ENCODE assay signal across 8 cellular contexts in the genomic region with DNA sequence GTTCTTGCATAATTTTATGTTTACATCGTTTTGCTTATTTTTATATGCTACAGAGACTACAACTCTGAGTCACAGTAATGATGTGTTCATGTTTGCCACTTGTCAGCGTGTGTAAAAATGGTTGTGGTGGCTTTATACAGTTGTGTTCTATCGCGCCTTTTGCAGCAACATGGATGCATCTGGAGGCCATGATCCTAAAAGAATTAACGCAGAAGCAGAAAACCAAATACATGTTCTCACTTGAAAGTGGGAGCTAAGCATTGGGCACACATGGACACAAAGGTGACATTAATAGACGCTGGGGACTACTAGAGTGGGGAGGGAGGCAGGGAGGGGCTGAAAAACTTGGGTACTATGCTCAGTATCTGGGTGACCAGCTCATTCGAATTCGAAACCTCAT. TPM values are rescaled to one million over a fixed set of nuclear protein-coding genes. Genes with fewer than 3 reads are reported as not detected.
DNase-seq lines count a peak whose midpoint lies in the region; ATAC-seq, FAIRE-seq and TF ChIP-seq lines count a peak whose summit lies in the region.

No MANE protein-coding gene starts in this region.

- ATAC-seq in K562: 0 out of 3 replicates have a peak, but pooled peaks have one; percentile 12
- no peak for ATAC-seq in HG03571 (IDR thresholded peaks at IDR 0.05; ENCODE audit: unreplicated experiment)
- ATAC-seq in HG03175 (IDR thresholded peaks at IDR 0.05; ENCODE audit: unreplicated experiment): no peak

- DNase-seq in CD8-positive, alpha-beta memory T cell: no peak
- DNase-seq in NCI-H2227 treated with DMSO at 0.1 percent for 48 hours (lab: John Stamatoyannopoulos, UW) (peak; percentile 62), K562 (ENCODE audit: extremely low read depth in 1 of 4, low spot score in 3 of 4) (peak in 1 of 4 experiments; percentile 21), midbrain (lab: John Stamatoyannopoulos, UW) (peak; percentile 56), DMS153 treated with DMSO at 0.1 percent for 48 hours (lab: John Stamatoyannopoulos, UW; ENCODE audit: unreplicated experiment) (no peak)
- no peak for DNase-seq in NK-92 treated with Interleukin-12 subunit alpha and Interleukin-12 subunit beta, amount 100 ng/mL, for 24 hours (lab: John Stamatoyannopoulos, UW)

- TF ChIP-seq RAD21 in K562 (CRISPR knock-in tag; conservative IDR thresholded peaks at IDR 0.05 in 1 of 2, IDR thresholded peaks at IDR 0.05 in 1 of 2): no peak

- POLR2A ChIA-PET in CD8-positive, alpha-beta memory T cell (lab: Charles Lee): interaction anchor here (0.6 to 2.7 kb wide), 8 partner anchors 9 to 1546 kb away, joined by 3 to 53 read pairs (median 4); partner anchors contain the start of genes CFAP61, CRNKL1, DTD1 and DZANK1
- POLR2A ChIA-PET in K562 (lab: Yijun Ruan, JAX): interaction anchor here (0.7 to 1.9 kb wide), 5 partner anchors 9 to 372 kb away, joined by 3 to 8 read pairs (median 6); partner anchors contain the start of genes DZANK1, POLR3F and RBBP9

- peak overlapping the region; percentile 68 for H3K4me3 ChIP-seq in CD8-positive, alpha-beta memory T cell (ENCODE audit: low read length)
- peak overlapping the region; percentile 79 for H3K4me3 ChIP-seq in K562

- no peaks in the 10 kb centered on the region for H3K9me3 ChIP-seq in CD8-positive, alpha-beta memory T cell (ENCODE audit: low read length)
- H3K9me3 ChIP-seq in K562 (replicated peaks; ENCODE audit: control insufficient read depth, insufficient read depth, low read depth, low read length): no peaks in the 10 kb centered on the region

- BruUV-seq in K562 (replicated peaks; lab: Mats Ljungman, UMichigan): no TSS peak

- H3K4me3 Mint-ChIP-seq in CD8-positive, alpha-beta memory T cell: peak overlapping the region; percentile 96 to 100 (median 99)

- peaks cover 31 to 52% (median 51%) of the 10 kb centered on the region in 3 donors for H3K4me1 Mint-ChIP-seq in CD8-positive, alpha-beta memory T cell

- H3K27ac Mint-ChIP-seq in CD8-positive, alpha-beta memory T cell: peak overlapping the region; percentile 98 to 100 (median 100)

- WGBS in K562 (ENCODE audit: insufficient coverage, low coverage, missing lambda C conversion rate): 35% methylated on average over 7 of the region's 8 CpGs

- H3K9me3 Mint-ChIP-seq in CD8-positive, alpha-beta memory T cell: peaks cover 0 to 2% (median 0%) of the 10 kb centered on the region in 5 donors

- no peak for TF ChIP-seq CTCF in K562 (IDR thresholded peaks at IDR 0.05 in 2 of 3, conservative IDR thresholded peaks at IDR 0.05 in 1 of 3; ENCODE audit: insufficient read depth in 2 of 3, low read depth in 1 of 3, low read length in 3 of 3)

- H2AFZ ChIP-seq in K562 (ENCODE audit: low read depth, low read length): peak overlapping the region; percentile 97

- FAIRE-seq in K562 (lab: Jason Lieb, UNC): peak; percentile 32

- TF ChIP-seq POLR2A in K562 (conservative IDR thresholded peaks at IDR 0.05): no peak

- H3K4me2 ChIP-seq in K562 (ENCODE audit: insufficient read depth, low read length): peak overlapping the region; percentile 86

- intact Hi-C loops in K562 (cut with micrococcal nuclease): no loop called here

- no peak for TF ChIP-seq EP300 in K562 (IDR thresholded peaks at IDR 0.05; ENCODE audit: low read length)

- no peaks in the 10 kb centered on the region for H3K9me1 ChIP-seq in K562 (ENCODE audit: control insufficient read depth, insufficient read depth, low read length)

- no peaks in the 10 kb centered on the region for H4K20me1 ChIP-seq in K562 (replicated peaks; ENCODE audit: control insufficient read depth, insufficient read depth, low read length)

- H3K27me3 ChIP-seq in CD8-positive, alpha-beta memory T cell (ENCODE audit: insufficient read depth, low read length, poor library complexity, severe bottlenecking): no peaks in the 10 kb centered on the region
- H3K27me3 ChIP-seq in K562 (ENCODE audit: control insufficient read depth in 2 of 2, insufficient read depth in 2 of 2, low read length in 2 of 2): no peaks in the 10 kb centered on the region

- H3K4me1 ChIP-seq in CD8-positive, alpha-beta memory T cell (ENCODE audit: insufficient read depth, low read length): peaks cover 19% of the 10 kb centered on the region
- H3K4me1 ChIP-seq in K562 (replicated peaks in 1 of 2; ENCODE audit: control insufficient read depth in 2 of 2, insufficient read depth in 2 of 2, low read length in 2 of 2): peaks cover 0 to 6% of the 10 kb centered on the region in 2 experiments; a peak in 2 of 5 replicates

- peaks cover 14 to 37% (median 15%) of the 10 kb centered on the region in 3 donors for H3K36me3 Mint-ChIP-seq in CD8-positive, alpha-beta memory T cell

- H3K36me3 ChIP-seq in CD8-positive, alpha-beta memory T cell (ENCODE audit: insufficient read depth, low read length): no peaks in the 10 kb centered on the region
- peaks cover 18% of the 10 kb centered on the region for H3K36me3 ChIP-seq in K562 (ENCODE audit: control insufficient read depth, insufficient read depth, low read length)

- peaks cover 8% of the 10 kb centered on the region in 2 donors for H3K27me3 Mint-ChIP-seq in CD8-positive, alpha-beta memory T cell

- H3K9ac ChIP-seq in K562 (ENCODE audit: insufficient read depth in 1 of 2, low read depth in 2 of 2, low read length in 2 of 2): peak overlapping the region in 1 of 2 experiments; percentile 84; a peak in 3 of 4 replicates

- H3K79me2 ChIP-seq in K562 (ENCODE audit: control insufficient read depth, insufficient read depth, low read length): peaks cover 17% of the 10 kb centered on the region

- H3K27ac ChIP-seq in CD8-positive, alpha-beta memory T cell (ENCODE audit: low read depth, low read length): peak overlapping the region; percentile 99
- peak overlapping the region; percentile 96 for H3K27ac ChIP-seq in K562 (ENCODE audit: extremely low read depth, low read depth, low read length)

- in situ Hi-C loops in K562 (cut with MboI): no loop called here

- CTCF ChIA-PET in CD8-positive, alpha-beta memory T cell (lab: Charles Lee): interaction anchor here (1.0 to 3.1 kb wide), 7 partner anchors 10 to 82 kb away, joined by 3 to 30 read pairs (median 4); partner anchors contain the start of genes RBBP9 and SMIM26
- CTCF ChIA-PET in K562 (lab: Yijun Ruan, JAX; ENCODE audit: low intra/inter-chr PET ratio): no interaction called here

RNA-seq across cellular contexts. Expression of gene SEC23B, which starts 1.0 kb away (rescaled TPM):
- 100 to 1,000 TPM; 103 to 105 TPM for total RNA-seq in CD8-positive, alpha-beta memory T cell
- 51.1 TPM for polyA plus RNA-seq in CD8-positive, alpha-beta memory T cell
- 54.0 and 57.7 TPM in 2 replicates for total RNA-seq in K562 (2011; cell fraction: chromatin; rRNA removed; ENCODE audit: low replicate concordance)
- 31.0 and 32.1 TPM in 2 replicates for total RNA-seq in K562 (2011; cell fraction: nucleolus; rRNA removed)
- 36.7 and 45.2 TPM in 2 replicates for total RNA-seq in K562 (2011; cell fraction: nucleoplasm; rRNA removed)
- 36.2 and 41.6 TPM in 2 replicates for total RNA-seq in K562 (2014; rRNA removed)
- 39.9 and 41.4 TPM in 2 replicates for total RNA-seq in K562 (2014; rRNA removed; fragmentation: Illumina TruSeq; extraction: Trizol)
- total RNA-seq in K562 (2015; rRNA removed; fragmentation: Illumina TruSeq; extraction: Trizol): 34.4 and 37.4 TPM in 2 replicates
- 38.4 and 39.5 TPM in 2 replicates for total RNA-seq in K562 (2021)
- 67.8 and 70.2 TPM in 2 replicates for polyA plus RNA-seq in K562 (2011; rRNA removed)
- polyA plus RNA-seq in K562 (2011; cell fraction: cytosol; rRNA removed): 49.3 and 61.5 TPM in 2 replicates
- 31.7 and 41.3 TPM in 2 replicates for polyA plus RNA-seq in K562 (2011; cell fraction: nucleus; rRNA removed)
- 56.1 and 65.7 TPM in 2 replicates for polyA plus RNA-seq in K562 (2012)
- polyA plus RNA-seq in K562 (2014; fragmentation: Illumina TruSeq; extraction: Trizol): 44.2 and 50.1 TPM in 2 replicates
- 10 to 100 TPM; 31.7 to 60.2 TPM for polyA plus RNA-seq in K562 (2014; fragmentation: Nextera tagmentation; extraction: Ambion mirVana)
- 38.5 and 40.4 TPM in 2 replicates for polyA plus RNA-seq in K562 (2014; rRNA removed)
- polyA minus RNA-seq in K562 (2011; rRNA and poly(A)+ RNA removed): 86.4 and 96.8 TPM in 2 replicates
- polyA minus RNA-seq in K562 (2011; cell fraction: cytosol; rRNA and poly(A)+ RNA removed): 30.2 and 34.9 TPM in 2 replicates
- 19.5 and 39.8 TPM in 2 replicates for polyA minus RNA-seq in K562 (2011; cell fraction: nucleus; rRNA and poly(A)+ RNA removed)

RNA-seq across cellular contexts. Expression of gene RBBP9, which starts 9.7 kb away (rescaled TPM):
- 10 to 100 TPM; 18.1 to 20.4 TPM for total RNA-seq in CD8-positive, alpha-beta memory T cell
- 7.9 TPM for polyA plus RNA-seq in CD8-positive, alpha-beta memory T cell
- total RNA-seq in K562 (2011; cell fraction: chromatin; rRNA removed; ENCODE audit: low replicate concordance): 0.93 and 3.1 TPM in 2 replicates
- total RNA-seq in K562 (2011; cell fraction: nucleolus; rRNA removed): 0.83 and 1.4 TPM in 2 replicates
- 2.3 and 3.9 TPM in 2 replicates for total RNA-seq in K562 (2011; cell fraction: nucleoplasm; rRNA removed)
- total RNA-seq in K562 (2014; rRNA removed) (1.5 and 1.7 TPM in 2 replicates), K562 (2014; rRNA removed; fragmentation: Illumina TruSeq; extraction: Trizol) (2.7 and 2.8 TPM in 2 replicates), K562 (2015; rRNA removed; fragmentation: Illumina TruSeq; extraction: Trizol) (2.3 and 2.8 TPM in 2 replicates), K562 (2021) (1.4 and 1.5 TPM in 2 replicates)
- polyA plus RNA-seq in K562 (2011; rRNA removed) (3.2 and 4.4 TPM in 2 replicates), K562 (2014; fragmentation: Illumina TruSeq; extraction: Trizol) (3.0 and 3.1 TPM in 2 replicates), K562 (2014; fragmentation: Nextera tagmentation; extraction: Ambion mirVana) (1 to 10 TPM in 1 of 2 experiments, under 1 TPM in 1; 0.94 to 2.5 TPM), K562 (2014; rRNA removed) (1.4 and 1.9 TPM in 2 replicates)
- 1.6 and 1.7 TPM in 2 replicates for polyA plus RNA-seq in K562 (2011; cell fraction: cytosol; rRNA removed)
- polyA plus RNA-seq in K562 (2011; cell fraction: nucleus; rRNA removed): 3.5 and 5.2 TPM in 2 replicates
- 1.0 and 1.1 TPM in 2 replicates for polyA plus RNA-seq in K562 (2012)
- 6.0 and 8.1 TPM in 2 replicates for polyA minus RNA-seq in K562 (2011; rRNA and poly(A)+ RNA removed)
- polyA minus RNA-seq in K562 (2011; cell fraction: cytosol; rRNA and poly(A)+ RNA removed): 1.5 and 3.1 TPM in 2 replicates
- polyA minus RNA-seq in K562 (2011; cell fraction: nucleus; rRNA and poly(A)+ RNA removed): 0.94 and 2.3 TPM in 2 replicates

RNA-seq across cellular contexts. Expression of gene POLR3F, which starts 39.6 kb away (rescaled TPM):
- total RNA-seq in CD8-positive, alpha-beta memory T cell: 10 to 100 TPM; 17.3 to 18.0 TPM
- 8.2 TPM for polyA plus RNA-seq in CD8-positive, alpha-beta memory T cell
- total RNA-seq in K562 (2011; cell fraction: chromatin; rRNA removed; ENCODE audit: low replicate concordance): 7.2 and 11.3 TPM in 2 replicates
- 6.2 and 6.6 TPM in 2 replicates for total RNA-seq in K562 (2011; cell fraction: nucleolus; rRNA removed)
- 10.9 and 12.1 TPM in 2 replicates for total RNA-seq in K562 (2011; cell fraction: nucleoplasm; rRNA removed)
- total RNA-seq in K562 (2014; rRNA removed) (15.0 and 18.1 TPM in 2 replicates), K562 (2014; rRNA removed; fragmentation: Illumina TruSeq; extraction: Trizol) (9.6 and 10.9 TPM in 2 replicates), K562 (2015; rRNA removed; fragmentation: Illumina TruSeq; extraction: Trizol) (11.1 and 11.5 TPM in 2 replicates), K562 (2021) (7.0 and 7.2 TPM in 2 replicates)
- polyA plus RNA-seq in K562 (2011; rRNA removed) (6.8 and 8.8 TPM in 2 replicates), K562 (2014; fragmentation: Illumina TruSeq; extraction: Trizol) (8.1 and 9.0 TPM in 2 replicates), K562 (2014; fragmentation: Nextera tagmentation; extraction: Ambion mirVana) (10 to 100 TPM; 10.8 to 14.3 TPM), K562 (2014; rRNA removed) (8.2 and 11.4 TPM in 2 replicates)
- polyA plus RNA-seq in K562 (2011; cell fraction: cytosol; rRNA removed): 2.9 and 4.7 TPM in 2 replicates
- 3.4 and 6.7 TPM in 2 replicates for polyA plus RNA-seq in K562 (2011; cell fraction: nucleus; rRNA removed)
- polyA plus RNA-seq in K562 (2012): 6.0 and 7.6 TPM in 2 replicates
- 5.8 and 8.1 TPM in 2 replicates for polyA minus RNA-seq in K562 (2011; rRNA and poly(A)+ RNA removed)
- polyA minus RNA-seq in K562 (2011; cell fraction: cytosol; rRNA and poly(A)+ RNA removed): 5.6 and 6.5 TPM in 2 replicates
- 6.6 and 7.0 TPM in 2 replicates for polyA minus RNA-seq in K562 (2011; cell fraction: nucleus; rRNA and poly(A)+ RNA removed)

RNA-seq across cellular contexts. Expression of gene DZANK1, which starts 39.9 kb away (rescaled TPM):
- total RNA-seq in CD8-positive, alpha-beta memory T cell: 1 to 10 TPM; 2.8 to 3.1 TPM
- polyA plus RNA-seq in CD8-positive, alpha-beta memory T cell: 1.7 TPM
- 0.60 TPM in 1 of 2 replicates, not detected in the other for total RNA-seq in K562 (2011; cell fraction: chromatin; rRNA removed; ENCODE audit: low replicate concordance)
- total RNA-seq in K562 (2011; cell fraction: nucleolus; rRNA removed): 0.17 TPM in 1 of 2 replicates, not detected in the other
- 0.22 TPM in 1 of 2 replicates, not detected in the other for total RNA-seq in K562 (2011; cell fraction: nucleoplasm; rRNA removed)
- total RNA-seq in K562 (2014; rRNA removed) (0.08 TPM in 1 of 2 replicates, not detected in the other), K562 (2014; rRNA removed; fragmentation: Illumina TruSeq; extraction: Trizol) (not detected in 2 replicates), K562 (2015; rRNA removed; fragmentation: Illumina TruSeq; extraction: Trizol) (0.11 and 0.18 TPM in 2 replicates), K562 (2021) (0.13 and 0.29 TPM in 2 replicates)
- polyA plus RNA-seq in K562 (2011; rRNA removed) (0.09 and 0.11 TPM in 2 replicates), K562 (2014; fragmentation: Illumina TruSeq; extraction: Trizol) (0.04 and 0.15 TPM in 2 replicates), K562 (2014; fragmentation: Nextera tagmentation; extraction: Ambion mirVana) (under 1 TPM; 0.04 to 0.06 TPM), K562 (2014; rRNA removed) (0.08 and 0.27 TPM in 2 replicates)
- polyA plus RNA-seq in K562 (2011; cell fraction: cytosol; rRNA removed): 0.09 and 0.25 TPM in 2 replicates
- 0.25 and 0.40 TPM in 2 replicates for polyA plus RNA-seq in K562 (2011; cell fraction: nucleus; rRNA removed)
- 0.13 and 0.29 TPM in 2 replicates for polyA plus RNA-seq in K562 (2012)
- 0.18 TPM in 2 replicates for polyA minus RNA-seq in K562 (2011; rRNA and poly(A)+ RNA removed)
- not detected in 2 replicates for polyA minus RNA-seq in K562 (2011; cell fraction: cytosol; rRNA and poly(A)+ RNA removed)
- 0.11 and 0.13 TPM in 2 replicates for polyA minus RNA-seq in K562 (2011; cell fraction: nucleus; rRNA and poly(A)+ RNA removed)

Comparison
In these comparisons a context has a peak if more than half of its experiments do, and no peak if none do; other contexts are left out.
1. DNase-seq: peak in NCI-H2227 treated with DMSO at 0.1 percent for 48 hours (single experiment) and midbrain (single experiment); none in CD8-positive, alpha-beta memory T cell (0 of 5), DMS153 treated with DMSO at 0.1 percent for 48 hours (single experiment) and NK-92 treated with Interleukin-12 subunit alpha and Interleukin-12 subunit beta, amount 100 ng/mL, for 24 hours (single experiment).